In genomic region chr3:125512135-125512920, GRCh38 we compare ENCODE assay signal across 8 cellular contexts. TPM values are rescaled to one million over a fixed set of nuclear protein-coding genes. Genes with fewer than 3 reads are reported as not detected.
DNase-seq lines count a peak whose midpoint lies in the region; ATAC-seq, FAIRE-seq and TF ChIP-seq lines count a peak whose summit lies in the region.

No MANE protein-coding gene starts in this region.

- H3K27ac ChIP-seq in pancreas = no peak overlapping the region

- peaks cover 66% of the 10 kb centered on the region for H3K36me3 Mint-ChIP-seq in activated naive CD8-positive, alpha-beta T cell treated with anti-CD3 and anti-CD28 coated beads for 36 hours

- no peaks in the 10 kb centered on the region for H3K9me3 ChIP-seq in pancreas

- H3K4me3 Mint-ChIP-seq in activated naive CD8-positive, alpha-beta T cell treated with anti-CD3 and anti-CD28 coated beads for 36 hours = no peak overlapping the region

- no peak overlapping the region for H3K4me3 ChIP-seq in pancreas

- peak overlapping the region; percentile 51 for H3K27ac Mint-ChIP-seq in activated naive CD8-positive, alpha-beta T cell treated with anti-CD3 and anti-CD28 coated beads for 36 hours

- 72 to 73% methylated on average over 4 of the region's 4 CpGs for WGBS in pancreas, 2 donors

- peak in 3 of 4 donors; percentile 32 to 40 (median 35) for ATAC-seq in pancreas

- peaks cover 12% of the 10 kb centered on the region for H3K9me3 Mint-ChIP-seq in activated naive CD8-positive, alpha-beta T cell treated with anti-CD3 and anti-CD28 coated beads for 36 hours

- DNase-seq in GM18507 (ENCODE audit: extremely low spot score, insufficient read length, low read depth) (no peak), HUDEP-2 (lab: John Stamatoyannopoulos, UW; ENCODE audit: unreplicated experiment in 76 of 76) (peak in 40 of 76 experiments; percentile 4 to 75 (median 39)), pancreas (no peak), inferior parietal cortex (ENCODE audit: extremely low spot score) (no peak), retina (no peak), NCI-H2196 treated with DMSO at 0.1 percent for 48 hours (lab: John Stamatoyannopoulos, UW; ENCODE audit: unreplicated experiment) (no peak), germinal center (ENCODE audit: low spot score) (no peak)
- DNase-seq in activated naive CD8-positive, alpha-beta T cell treated with anti-CD3 and anti-CD28 coated beads for 36 hours = peak; percentile 13

- H3K4me1 ChIP-seq in pancreas = peaks cover 0 to 8% (median 0%) of the 10 kb centered on the region in 3 donors

- H3K27me3 Mint-ChIP-seq in activated naive CD8-positive, alpha-beta T cell treated with anti-CD3 and anti-CD28 coated beads for 36 hours = no peaks in the 10 kb centered on the region

- H3K36me3 ChIP-seq in pancreas = peaks cover 0 to 10% (median 0%) of the 10 kb centered on the region in 3 donors

- TF ChIP-seq CTCF in pancreas (IDR thresholded peaks at IDR 0.05) = no peak

- no peaks in the 10 kb centered on the region for H3K27me3 ChIP-seq in pancreas

- peaks cover 39% of the 10 kb centered on the region for H3K4me1 Mint-ChIP-seq in activated naive CD8-positive, alpha-beta T cell treated with anti-CD3 and anti-CD28 coated beads for 36 hours

- FAIRE-seq in GM18507 (lab: Jason Lieb, UNC) (peak; percentile 63), pancreas (lab: Jason Lieb, UNC) (no peak)

- intact Hi-C loops in pancreas (cut with DNase I) = no loop called here

RNA-seq across cellular contexts. Expression of gene SNX4, which starts 7.7 kb away (rescaled TPM):
- total RNA-seq in activated naive CD8-positive, alpha-beta T cell treated with anti-CD3 and anti-CD28 coated beads for 36 hours = 10 to 100 TPM; 33.5 to 33.9 TPM
- total RNA-seq in pancreas = 10 to 100 TPM; 15.4 to 22.8 (median 18.0) TPM
- 10 to 100 TPM in 1 of 2 donors, 1 to 10 TPM in 1; 9.5 to 19.6 TPM for polyA plus RNA-seq in pancreas

Comparison
In these comparisons a context has a peak if more than half of its experiments do, and no peak if none do; other contexts are left out.
1. DNase-seq: peak in HUDEP-2 (40 of 76) and activated naive CD8-positive, alpha-beta T cell treated with anti-CD3 and anti-CD28 coated beads for 36 hours (single experiment); none in GM18507 (single experiment), pancreas (0 of 6), inferior parietal cortex (single experiment), retina (single experiment), NCI-H2196 treated with DMSO at 0.1 percent for 48 hours (single experiment) and germinal center (single experiment).